In genomic region chr9:89877051-89878002, GRCh38 we compare ENCODE assay signal across 20 cellular contexts.
DNase-seq lines count a peak whose midpoint lies in the region; ATAC-seq and TF ChIP-seq lines count a peak whose summit lies in the region.
"Had no signal": no experiment of that assay in that cellular context is flagged by ENCODE, and none has a peak within 500 bp of the region (broad histone marks: within the 10 kb centered on the region; RNA-seq: fewer than 3 reads in every experiment).

No MANE protein-coding gene starts in this region.

- peak overlapping the region in 1 of 2 experiments; percentile 46 for H3K18ac ChIP-seq in mesenchymal stem cell (ENCODE audit: low read depth in 1 of 2, low read length in 2 of 2)

- no peaks in the 10 kb centered on the region for H3K4me1 Mint-ChIP-seq in activated T-cell treated with anti-CD3 and anti-CD28 coated beads, Interleukin-2, amount 50 U/mL, for 24 hours (ENCODE audit: low read depth)
- H3K4me1 Mint-ChIP-seq in activated T-cell treated with anti-CD3 and anti-CD28 coated beads, Interleukin-2, amount 50 U/mL, for 72 hours (ENCODE audit: low read depth): no peaks in the 10 kb centered on the region
- H3K4me1 Mint-ChIP-seq in activated T-helper 17 cell treated with anti-CD3 and anti-CD28 coated beads, Interleukin-2, amount 50 U/mL, for 72 hours: no peaks in the 10 kb centered on the region
- peaks cover 8% of the 10 kb centered on the region for H3K4me1 Mint-ChIP-seq in type B pancreatic cell (ENCODE audit: unreplicated experiment)
- H3K4me1 Mint-ChIP-seq: activated naive CD8-positive, alpha-beta T cell treated with anti-CD3 and anti-CD28 coated beads, Interleukin-2, amount 50 U/mL, for 24 hours had no signal

- H2BK12ac ChIP-seq in mesenchymal stem cell (ENCODE audit: low read length in 2 of 2): peak overlapping the region in 1 of 2 experiments; percentile 23

- peak overlapping the region; percentile 21 for H4K91ac ChIP-seq in mesenchymal stem cell (ENCODE audit: low read length)

- H3K9ac ChIP-seq in mesenchymal stem cell (ENCODE audit: low read length) (no peak overlapping the region), PC-3 (ENCODE audit: low read length) (no peak overlapping the region)

- H2BK15ac ChIP-seq in mesenchymal stem cell (ENCODE audit: low read depth, poor library complexity, severe bottlenecking): peak overlapping the region; percentile 38

- no peak overlapping the region for H3K4ac ChIP-seq in mesenchymal stem cell (ENCODE audit: low read depth in 1 of 2, low read length in 2 of 2)

- H3K27ac ChIP-seq in mesenchymal stem cell (ENCODE audit: low read length, poor library complexity, severe bottlenecking) (no peak overlapping the region), PC-3 (ENCODE audit: low read length) (no peak overlapping the region)
- H3K27ac ChIP-seq: thoracic aorta had no signal

- H3K9me3 ChIP-seq in mesenchymal stem cell (ENCODE audit: control insufficient read depth, low read length) (no peaks in the 10 kb centered on the region), PC-3 (ENCODE audit: low read length) (no peaks in the 10 kb centered on the region)
- H3K9me3 ChIP-seq: thoracic aorta had no signal

- no peaks in the 10 kb centered on the region for H3K36me3 Mint-ChIP-seq in activated T-cell treated with anti-CD3 and anti-CD28 coated beads, Interleukin-2, amount 50 U/mL, for 24 hours (ENCODE audit: low read depth)
- no peaks in the 10 kb centered on the region for H3K36me3 Mint-ChIP-seq in activated T-cell treated with anti-CD3 and anti-CD28 coated beads, Interleukin-2, amount 50 U/mL, for 72 hours (ENCODE audit: insufficient read depth in 2 of 2)
- no peaks in the 10 kb centered on the region for H3K36me3 Mint-ChIP-seq in activated T-helper 17 cell treated with anti-CD3 and anti-CD28 coated beads, Interleukin-2, amount 50 U/mL, for 72 hours (ENCODE audit: low read depth)
- H3K36me3 Mint-ChIP-seq in type B pancreatic cell: no peaks in the 10 kb centered on the region
- H3K36me3 Mint-ChIP-seq: CD8-positive, alpha-beta T cell; naive B cell had no signal

- H3K4me3 ChIP-seq in mesenchymal stem cell (ENCODE audit: insufficient read depth in 1 of 2, low read depth in 1 of 2, low read length in 2 of 2) (no peak overlapping the region), PC-3 (ENCODE audit: low read length) (no peak overlapping the region)
- H3K4me3 ChIP-seq: thoracic aorta had no signal

- H3K9me3 Mint-ChIP-seq in activated T-cell treated with anti-CD3 and anti-CD28 coated beads, Interleukin-2, amount 50 U/mL, for 24 hours: no peaks in the 10 kb centered on the region
- no peaks in the 10 kb centered on the region for H3K9me3 Mint-ChIP-seq in activated T-cell treated with anti-CD3 and anti-CD28 coated beads, Interleukin-2, amount 50 U/mL, for 72 hours
- H3K9me3 Mint-ChIP-seq in activated T-helper 17 cell treated with anti-CD3 and anti-CD28 coated beads, Interleukin-2, amount 50 U/mL, for 72 hours: no peaks in the 10 kb centered on the region
- H3K9me3 Mint-ChIP-seq in type B pancreatic cell: no peaks in the 10 kb centered on the region
- H3K9me3 Mint-ChIP-seq: activated naive CD8-positive, alpha-beta T cell treated with anti-CD3 and anti-CD28 coated beads, Interleukin-2, amount 50 U/mL, for 24 hours; CD8-positive, alpha-beta T cell; naive B cell had no signal

- H3K79me2 ChIP-seq in PC-3 (ENCODE audit: low read length): no peaks in the 10 kb centered on the region

- no peak overlapping the region for H2AFZ ChIP-seq in mesenchymal stem cell (ENCODE audit: low read depth, low read length)
- H2AFZ ChIP-seq in PC-3 (ENCODE audit: low read length): no peak overlapping the region

- H2AK5ac ChIP-seq in mesenchymal stem cell (ENCODE audit: low read length, severe bottlenecking): no peak overlapping the region

- H3K27me3 Mint-ChIP-seq in activated T-cell treated with anti-CD3 and anti-CD28 coated beads, Interleukin-2, amount 50 U/mL, for 24 hours: no peaks in the 10 kb centered on the region
- H3K27me3 Mint-ChIP-seq in activated T-cell treated with anti-CD3 and anti-CD28 coated beads, Interleukin-2, amount 50 U/mL, for 72 hours (ENCODE audit: low read depth): no peaks in the 10 kb centered on the region
- no peaks in the 10 kb centered on the region for H3K27me3 Mint-ChIP-seq in activated T-helper 17 cell treated with anti-CD3 and anti-CD28 coated beads, Interleukin-2, amount 50 U/mL, for 72 hours
- H3K27me3 Mint-ChIP-seq in type B pancreatic cell: no peaks in the 10 kb centered on the region
- H3K27me3 Mint-ChIP-seq: activated naive CD8-positive, alpha-beta T cell treated with anti-CD3 and anti-CD28 coated beads, Interleukin-2, amount 50 U/mL, for 24 hours; naive B cell had no signal

- CTCF ChIA-PET in PC-3 (lab: Charles Lee): no interaction called here

- no peak overlapping the region for H3K4me3 Mint-ChIP-seq in activated T-cell treated with anti-CD3 and anti-CD28 coated beads, Interleukin-2, amount 50 U/mL, for 24 hours
- no peak overlapping the region for H3K4me3 Mint-ChIP-seq in activated T-cell treated with anti-CD3 and anti-CD28 coated beads, Interleukin-2, amount 50 U/mL, for 72 hours
- H3K4me3 Mint-ChIP-seq in activated T-helper 17 cell treated with anti-CD3 and anti-CD28 coated beads, Interleukin-2, amount 50 U/mL, for 72 hours: no peak overlapping the region
- H3K4me3 Mint-ChIP-seq in type B pancreatic cell: no peak overlapping the region
- H3K4me3 Mint-ChIP-seq: activated naive CD8-positive, alpha-beta T cell treated with anti-CD3 and anti-CD28 coated beads, Interleukin-2, amount 50 U/mL, for 24 hours; CD8-positive, alpha-beta T cell; naive B cell had no signal

- no peak for ATAC-seq in activated T-cell treated with anti-CD3 and anti-CD28 coated beads, Interleukin-2, amount 50 U/mL, for 72 hours (replicated peaks in 1 of 2)
- ATAC-seq in activated T-helper 17 cell treated with anti-CD3 and anti-CD28 coated beads, Interleukin-2, amount 50 U/mL, for 72 hours (replicated peaks): no peak
- ATAC-seq in GM18870 (IDR thresholded peaks at IDR 0.05; ENCODE audit: unreplicated experiment): no peak
- ATAC-seq in PC-3: no peak
- ATAC-seq: activated naive CD8-positive, alpha-beta T cell treated with anti-CD3 and anti-CD28 coated beads, Interleukin-2, amount 50 U/mL, for 24 hours; CD8-positive, alpha-beta T cell; esophagus mucosa had no signal

- TF ChIP-seq CTCF in type B pancreatic cell (conservative IDR thresholded peaks at IDR 0.05): no peak
- no peak for TF ChIP-seq CTCF in PC-3 (conservative IDR thresholded peaks at IDR 0.05; ENCODE audit: low read depth, low read length)

- peaks cover 0 to 5% of the 10 kb centered on the region in 2 experiments for H3K27me3 ChIP-seq in mesenchymal stem cell (ENCODE audit: control insufficient read depth in 1 of 2, insufficient read depth in 1 of 2, low read length in 2 of 2)
- H3K27me3 ChIP-seq in PC-3 (ENCODE audit: low read length): 0 out of 2 replicates have a peak, but pooled peaks cover 9% of the 10 kb centered on the region

- no peak overlapping the region for H3K23ac ChIP-seq in mesenchymal stem cell (ENCODE audit: low read length in 2 of 2)

- H3K27ac Mint-ChIP-seq in activated T-cell treated with anti-CD3 and anti-CD28 coated beads, Interleukin-2, amount 50 U/mL, for 24 hours: no peak overlapping the region
- H3K27ac Mint-ChIP-seq in activated T-cell treated with anti-CD3 and anti-CD28 coated beads, Interleukin-2, amount 50 U/mL, for 72 hours: no peak overlapping the region
- peak overlapping the region; percentile 65 for H3K27ac Mint-ChIP-seq in activated T-helper 17 cell treated with anti-CD3 and anti-CD28 coated beads, Interleukin-2, amount 50 U/mL, for 72 hours
- no peak overlapping the region for H3K27ac Mint-ChIP-seq in type B pancreatic cell
- H3K27ac Mint-ChIP-seq: activated naive CD8-positive, alpha-beta T cell treated with anti-CD3 and anti-CD28 coated beads, Interleukin-2, amount 50 U/mL, for 24 hours; CD8-positive, alpha-beta T cell had no signal

- peak overlapping the region; percentile 7 for H2BK120ac ChIP-seq in mesenchymal stem cell (ENCODE audit: low read depth, low read length)

- no peaks in the 10 kb centered on the region for H3K9me2 ChIP-seq in PC-3 (replicated peaks; ENCODE audit: low read length)

- POLR2A ChIA-PET in PC-3 (lab: Charles Lee; ENCODE audit: unreplicated experiment): no interaction called here

- 92% methylated on average over 18 of the region's 18 CpGs for WGBS in mesenchymal stem cell

- H3K4me1 ChIP-seq in mesenchymal stem cell (ENCODE audit: control insufficient read depth, insufficient read depth, low read depth, low read length) (peaks cover 24% of the 10 kb centered on the region), PC-3 (ENCODE audit: insufficient read depth, low read length) (no peaks in the 10 kb centered on the region)

- peak; percentile 12 for DNase-seq in activated T-cell treated with anti-CD3 and anti-CD28 coated beads, Interleukin-2, amount 50 U/mL, for 24 hours
- no peak for DNase-seq in activated T-cell treated with anti-CD3 and anti-CD28 coated beads, Interleukin-2, amount 50 U/mL, for 72 hours
- DNase-seq in mesenchymal stem cell: no peak
- DNase-seq in type B pancreatic cell (ENCODE audit: extremely low spot score, unreplicated experiment): peak; percentile 49
- no peak for DNase-seq in PC-3
- no peak for DNase-seq in iPS-NIHi11 (ENCODE audit: low spot score)
- DNase-seq: ACHN; activated CD4-positive, alpha-beta T cell treated with anti-CD3 and anti-CD28 coated beads, Interleukin-2, amount 50 U/mL, for 4 hours; activated naive CD8-positive, alpha-beta T cell treated with anti-CD3 and anti-CD28 coated beads, Interleukin-2, amount 50 U/mL, for 24 hours; DMS79; mammary epithelial cell; naive B cell; NCI-H1105 treated with DMSO at 0.1 percent for 48 hours; NCI-H2171; RPMI8226 had no signal

- H3F3A ChIP-seq in PC-3 (ENCODE audit: low read length, unreplicated experiment): no peaks in the 10 kb centered on the region

- H4K20me1 ChIP-seq in PC-3 (ENCODE audit: low read length): no peaks in the 10 kb centered on the region

- no TSS peak for BruUV-seq in PC-3 (replicated peaks; lab: Mats Ljungman, UMichigan)

- peak overlapping the region in 1 of 2 experiments; percentile 61 for H3K14ac ChIP-seq in mesenchymal stem cell (ENCODE audit: low read length in 2 of 2)

- no peak overlapping the region for H3K4me2 ChIP-seq in mesenchymal stem cell (ENCODE audit: low read length, poor library complexity, severe bottlenecking)
- H3K4me2 ChIP-seq in PC-3 (ENCODE audit: low read length): no peak overlapping the region

- no peak overlapping the region for H2BK5ac ChIP-seq in mesenchymal stem cell (ENCODE audit: low read depth, low read length, poor library complexity, severe bottlenecking)

- intact Hi-C loops in PC-3 (cut with micrococcal nuclease): no loop called here

- H4K8ac ChIP-seq in mesenchymal stem cell (ENCODE audit: low read length): no peak overlapping the region

- no peaks in the 10 kb centered on the region for H3K36me3 ChIP-seq in mesenchymal stem cell (ENCODE audit: control insufficient read depth in 1 of 2, insufficient read depth in 2 of 2, low read depth in 1 of 2, low read length in 2 of 2)
- H3K36me3 ChIP-seq in PC-3 (ENCODE audit: low read depth, low read length): no peaks in the 10 kb centered on the region
- H3K36me3 ChIP-seq: thoracic aorta had no signal

- no peaks in the 10 kb centered on the region for H3K79me1 ChIP-seq in mesenchymal stem cell (replicated peaks; ENCODE audit: low read length, poor library complexity, severe bottlenecking)

Comparison
In these comparisons a context has a peak if more than half of its experiments do, and no peak if none do; other contexts are left out.
1. DNase-seq: peak in activated T-cell treated with anti-CD3 and anti-CD28 coated beads, Interleukin-2, amount 50 U/mL, for 24 hours (single experiment) and type B pancreatic cell (single experiment); none in activated T-cell treated with anti-CD3 and anti-CD28 coated beads, Interleukin-2, amount 50 U/mL, for 72 hours (0 of 2), mesenchymal stem cell (single experiment), PC-3 (single experiment) and iPS-NIHi11 (single experiment).